ENCODE assay signal across 19 cellular contexts in genomic region chr13:37443538-37443937, GRCh38.
DNase-seq lines count a peak whose midpoint lies in the region; ATAC-seq and TF ChIP-seq lines count a peak whose summit lies in the region.
"Had no signal": no experiment of that assay in that cellular context is flagged by ENCODE, and none has a peak within 500 bp of the region (broad histone marks: within the 10 kb centered on the region; RNA-seq: fewer than 3 reads in every experiment).

No MANE protein-coding gene starts in this region.

- no peak for ATAC-seq in HG02938 (IDR thresholded peaks at IDR 0.05; ENCODE audit: unreplicated experiment)
- ATAC-seq: activated CD8-positive, alpha-beta memory T cell treated with anti-CD3 and anti-CD28 coated beads, Interleukin-2, amount 10 ng/mL, durations not matched to agents 7 days and 5 days; lower lobe of right lung; T-cell had no signal

- no peaks in the 10 kb centered on the region for H3K27me3 ChIP-seq in suprapubic skin
- H3K27me3 ChIP-seq: ascending aorta, dorsolateral prefrontal cortex had no signal

- peaks cover 8% of the 10 kb centered on the region for H3K4me1 ChIP-seq in suprapubic skin
- H3K4me1 ChIP-seq: Caco-2, HAP-1, lower lobe of right lung had no signal

- no peaks in the 10 kb centered on the region for H3K9me3 ChIP-seq in suprapubic skin
- H3K9me3 ChIP-seq: ascending aorta, Caco-2, HAP-1, lower lobe of right lung had no signal

- DNase-seq in GM04504 (ENCODE audit: low read depth) (peak; percentile 86), astrocyte of the hippocampus (ENCODE audit: low read depth, low spot score) (peak; percentile 55), foreskin fibroblast (peak; percentile 81 to 82), suprapubic skin (ENCODE audit: low spot score in 2 of 2) (no peak), NCI-H146 treated with DMSO at 0.1 percent for 48 hours (lab: John Stamatoyannopoulos, UW; ENCODE audit: unreplicated experiment) (no peak), Ammon's horn (ENCODE audit: low spot score) (no peak)
- DNase-seq: activated CD8-positive, alpha-beta memory T cell treated with anti-CD3 and anti-CD28 coated beads, Interleukin-2, amount 10 ng/mL, durations not matched to agents 7 days and 5 days; activated effector memory CD4-positive, alpha-beta T cell treated with anti-CD3 and anti-CD28 coated beads, Interleukin-2, amount 50 U/mL, for 16 hours; Caco-2; dorsolateral prefrontal cortex; foreskin melanocyte; lower lobe of right lung; NCI-H1105; NCI-H2171 treated with DMSO at 0.1 percent for 48 hours; substantia nigra; T-cell had no signal

- TF ChIP-seq POLR2A in suprapubic skin (IDR thresholded peaks at IDR 0.05) = no peak

- no peaks in the 10 kb centered on the region for H3K36me3 ChIP-seq in suprapubic skin
- H3K36me3 ChIP-seq: ascending aorta, HAP-1, lower lobe of right lung had no signal

- peak overlapping the region; percentile 23 for H3K27ac ChIP-seq in suprapubic skin
- H3K27ac ChIP-seq: ascending aorta, dorsolateral prefrontal cortex, lower lobe of right lung had no signal

- TF ChIP-seq EP300 in suprapubic skin (IDR thresholded peaks at IDR 0.05) = no peak

- H3K4me3 ChIP-seq in foreskin fibroblast (ENCODE audit: low read depth in 1 of 2, low read length in 2 of 2) (no peak overlapping the region), suprapubic skin (no peak overlapping the region)
- H3K4me3 ChIP-seq: ascending aorta, dorsolateral prefrontal cortex, HAP-1, lower lobe of right lung had no signal

- TF ChIP-seq CTCF in foreskin fibroblast (IDR thresholded peaks at IDR 0.05; ENCODE audit: low read depth, low read length) (no peak), suprapubic skin (IDR thresholded peaks at IDR 0.05) (no peak)

- 61% methylated on average over 1 of the region's 1 CpG for WGBS in suprapubic skin

Comparison
In these comparisons a context has a peak if more than half of its experiments do, and no peak if none do; other contexts are left out.
1. DNase-seq: peak in GM04504 (single experiment), astrocyte of the hippocampus (single experiment) and foreskin fibroblast (2 of 2); none in suprapubic skin (0 of 2), NCI-H146 treated with DMSO at 0.1 percent for 48 hours (single experiment) and Ammon's horn (single experiment).